ENCODE assay signal across 13 cellular contexts in the genomic region with DNA sequence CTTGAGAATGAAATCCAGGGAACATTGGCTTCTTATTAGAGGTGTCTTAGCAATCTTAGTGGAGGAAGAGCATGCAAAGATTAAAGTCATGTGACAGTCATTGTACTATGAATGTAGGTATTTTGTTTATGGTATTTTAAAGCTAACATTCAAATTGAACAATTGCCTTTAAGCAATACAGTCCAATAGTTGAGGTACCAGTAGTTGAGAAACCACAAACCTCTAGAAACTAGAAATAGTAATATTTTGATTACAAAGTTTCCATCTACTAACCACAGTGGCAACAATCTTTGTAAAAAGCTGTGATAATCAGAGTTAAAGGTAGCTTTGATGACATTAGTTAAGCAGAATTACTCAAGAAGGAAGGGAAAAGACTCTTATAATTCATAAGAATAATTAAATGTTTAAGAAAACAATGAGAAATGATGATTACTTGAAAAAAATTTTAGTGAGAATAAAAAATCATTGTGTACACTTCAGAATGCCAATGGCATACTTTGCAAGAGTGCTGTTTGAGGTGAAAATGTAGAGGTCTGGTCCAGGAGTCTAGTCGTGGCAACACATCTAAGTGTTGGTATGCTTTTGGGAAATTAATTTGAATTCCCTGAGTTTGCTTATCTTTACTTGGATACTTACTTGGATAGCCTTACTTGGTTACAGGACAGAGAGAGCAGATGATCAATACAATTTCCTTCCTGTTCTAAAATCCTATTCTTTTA.
DNase-seq lines count a peak whose midpoint lies in the region; ATAC-seq and TF ChIP-seq lines count a peak whose summit lies in the region.
"Had no signal": no experiment of that assay in that cellular context is flagged by ENCODE, and none has a peak within 500 bp of the region (broad histone marks: within the 10 kb centered on the region; RNA-seq: fewer than 3 reads in every experiment).

No MANE protein-coding gene starts in this region.

- TF ChIP-seq POLR2A in erythroblast (IDR thresholded peaks at IDR 0.05; ENCODE audit: low read length), result no peak

- DNase-seq in kidney glomerular epithelial cell (lab: John Stamatoyannopoulos, UW), result no peak
- DNase-seq in ecto neural progenitor cell (ENCODE audit: low spot score), result no peak
- DNase-seq in erythroblast (lab: John Stamatoyannopoulos, UW), result no peak
- no peak for DNase-seq in NCI-H510A treated with DMSO at 0.1 percent for 48 hours (lab: John Stamatoyannopoulos, UW)
- DNase-seq: activated T-cell treated with anti-CD3 and anti-CD28 coated beads, Interleukin-2, amount 50 U/mL, for 4 hours; aorta; dorsolateral prefrontal cortex; NCI-H2107; posterior cingulate gyrus had no signal

- peak; percentile 98 for ATAC-seq in GM18511 (IDR thresholded peaks at IDR 0.05; ENCODE audit: unreplicated experiment)
- ATAC-seq in GM19463 (IDR thresholded peaks at IDR 0.05; ENCODE audit: unreplicated experiment), result peak; percentile 94
- peak; percentile 94 for ATAC-seq in HG02763 (IDR thresholded peaks at IDR 0.05; ENCODE audit: unreplicated experiment)
- ATAC-seq in HG03354 (IDR thresholded peaks at IDR 0.05; ENCODE audit: poor library complexity, severe bottlenecking, unreplicated experiment), result peak; percentile 96
- ATAC-seq: activated T-cell treated with anti-CD3 and anti-CD28 coated beads, Interleukin-2, amount 50 U/mL, for 4 hours had no signal
